27 cellular contexts compared by ENCODE assay signal in the genomic region with DNA sequence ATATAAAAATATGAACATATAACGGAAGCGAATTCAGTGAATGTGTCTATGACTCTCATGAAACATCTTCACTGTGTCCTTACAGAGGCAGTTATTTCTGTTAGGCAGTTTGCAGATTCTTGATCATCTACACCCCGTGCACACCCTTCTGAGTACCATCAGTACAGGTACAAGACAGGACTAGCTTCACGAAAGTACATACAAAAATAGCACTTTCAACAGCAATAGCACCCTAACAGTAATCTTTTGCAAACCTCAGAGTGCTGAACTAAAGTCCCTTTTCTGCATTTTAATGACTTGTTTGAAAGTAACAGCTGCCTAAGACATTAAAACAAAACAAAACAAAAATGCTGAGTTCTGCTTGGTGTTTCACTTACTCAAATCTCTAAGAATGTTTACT.
"Had no signal": no experiment of that assay in that cellular context is flagged by ENCODE, and none has a peak within 500 bp of the region (broad histone marks: within the 10 kb centered on the region; RNA-seq: fewer than 3 reads in every experiment).

No MANE protein-coding gene starts in this region.

- H3K27ac ChIP-seq: adrenal gland, breast epithelium, cardiac muscle cell, colonic mucosa, gastroesophageal sphincter had no signal

- H3K27me3 ChIP-seq: adrenal gland, breast epithelium, cardiac muscle cell, colonic mucosa, gastroesophageal sphincter had no signal

- H3K4me3 ChIP-seq: adrenal gland, breast epithelium, cardiac muscle cell, colonic mucosa, gastroesophageal sphincter had no signal

- H3K36me3 ChIP-seq: adrenal gland, breast epithelium, cardiac muscle cell, colonic mucosa, gastroesophageal sphincter had no signal

- H3K9me3 ChIP-seq: adrenal gland, breast epithelium, colonic mucosa, gastroesophageal sphincter had no signal

- DNase-seq: activated CD4-positive, alpha-beta memory T cell treated with anti-CD3 and anti-CD28 coated beads for 36 hours; activated CD4-positive, alpha-beta T cell treated with anti-CD3 and anti-CD28 coated beads for 36 hours; activated CD4-positive, alpha-beta T cell treated with anti-CD3 and anti-CD28 coated beads, Interleukin-2, amount 10 ng/mL, durations not matched to agents 24 days and 14 days; activated CD4-positive, CD25-positive, alpha-beta regulatory T cell; activated CD4-positive, CD25-positive, alpha-beta regulatory T cell treated with anti-CD3 and anti-CD28 coated beads, Interleukin-2, amount 50 U/mL, for 72 hours; activated CD8-positive, alpha-beta memory T cell treated with anti-CD3 and anti-CD28 coated beads, Interleukin-2, amount 10 ng/mL, durations not matched to agents 7 days and 5 days; activated CD8-positive, alpha-beta memory T cell treated with anti-CD3 and anti-CD28 coated beads, Interleukin-2, amount 50 U/mL, for 4 hours; activated CD8-positive, alpha-beta T cell treated with anti-CD3 and anti-CD28 coated beads, Interleukin-2, amount 10 ng/mL, durations not matched to agents 7 days and 5 days; activated effector memory CD4-positive, alpha-beta T cell treated with anti-CD3 and anti-CD28 coated beads, Interleukin-2, amount 50 U/mL, for 16 hours; activated naive CD4-positive, alpha-beta T cell treated with anti-CD3 and anti-CD28 coated beads for 36 hours; activated naive CD8-positive, alpha-beta T cell treated with anti-CD3 and anti-CD28 coated beads for 36 hours; activated naive CD8-positive, alpha-beta T cell treated with anti-CD3 and anti-CD28 coated beads, Interleukin-2, amount 50 U/mL, for 24 hours; activated T-cell treated with anti-CD3 and anti-CD28 coated beads, Interleukin-2, amount 50 U/mL, for 1 hour; activated T-cell treated with anti-CD3 and anti-CD28 coated beads, Interleukin-2, amount 50 U/mL, for 48 hours; adrenal gland; amygdala; aorta; central memory CD4-positive, alpha-beta T cell; cerebellar nuclear complex; colonic mucosa; effector CD8-positive, alpha-beta T cell; foreskin melanocyte; T-helper 2 cell had no signal

- H3K4me1 ChIP-seq: adrenal gland, breast epithelium, colonic mucosa, gastroesophageal sphincter had no signal

- ATAC-seq: activated CD4-positive, alpha-beta T cell treated with anti-CD3 and anti-CD28 coated beads for 36 hours; activated CD8-positive, alpha-beta memory T cell treated with anti-CD3 and anti-CD28 coated beads, Interleukin-2, amount 10 ng/mL, durations not matched to agents 7 days and 5 days; activated CD8-positive, alpha-beta T cell treated with anti-CD3 and anti-CD28 coated beads, Interleukin-2, amount 10 ng/mL, durations not matched to agents 7 days and 5 days; activated naive CD8-positive, alpha-beta T cell treated with anti-CD3 and anti-CD28 coated beads, Interleukin-2, amount 50 U/mL, for 24 hours; esophagus mucosa; gastroesophageal sphincter had no signal
